ENCODE assay signal across 1 cellular context in the genomic region with DNA sequence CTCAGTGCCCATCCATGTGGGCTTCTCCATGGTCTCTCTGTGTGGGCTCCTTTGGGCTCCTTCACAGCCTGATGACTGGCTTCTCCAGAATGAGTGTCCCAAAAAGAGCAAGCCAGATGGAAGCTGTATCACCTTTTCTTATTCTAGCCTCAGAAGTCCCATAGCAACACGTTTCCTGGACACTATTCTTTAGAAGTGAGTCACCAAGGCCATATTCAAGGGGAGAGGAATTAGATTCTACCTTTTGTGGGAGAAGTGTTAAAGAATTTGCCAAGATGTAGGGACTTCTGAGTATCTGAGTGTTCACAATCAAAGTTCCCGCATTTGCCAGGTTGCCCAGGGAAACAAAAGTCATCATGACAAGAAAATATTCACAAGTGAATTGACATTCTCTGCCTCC.
TF ChIP-seq lines count a peak whose summit lies in the region.

No MANE protein-coding gene starts in this region.

TF ChIP-seq in endothelial cell of umbilical vein, 7 proteins besides CTCF, POLR2A, EP300 and RAD21:
- no peak for TF ChIP-seq GATA2 (IDR thresholded peaks at IDR 0.05; ENCODE audit: insufficient read depth, insufficient read length, low read depth, low read length)
- TF ChIP-seq FOS (IDR thresholded peaks at IDR 0.05; ENCODE audit: borderline replicate concordance, insufficient read depth, low read length): peak; percentile 41
- peak; percentile 67 for TF ChIP-seq JUN (IDR thresholded peaks at IDR 0.05; ENCODE audit: borderline replicate concordance, insufficient read depth, insufficient read length, low read depth)
